ENCODE assay signal across 6 cellular contexts in the genomic region with DNA sequence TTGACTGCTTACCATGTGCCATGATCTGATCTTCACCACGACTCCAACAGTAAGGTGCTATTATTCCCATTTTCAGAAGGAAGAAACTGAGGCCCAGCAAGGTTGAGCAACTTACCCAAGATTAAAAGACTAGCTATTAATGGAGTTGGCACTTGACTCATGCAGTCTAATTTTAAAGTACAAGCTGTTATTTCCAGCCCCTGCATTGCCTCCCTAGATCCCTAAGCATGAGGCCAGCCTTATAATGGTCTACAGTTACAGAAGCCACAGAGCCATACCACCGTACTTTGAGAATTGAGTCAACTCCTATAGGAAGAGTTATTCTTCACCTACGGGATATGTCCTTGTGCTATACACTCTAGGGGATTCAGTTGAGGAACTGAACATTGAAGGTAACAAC.
"Had no signal": no experiment of that assay in that cellular context is flagged by ENCODE, and none has a peak within 500 bp of the region (broad histone marks: within the 10 kb centered on the region; RNA-seq: fewer than 3 reads in every experiment).

No MANE protein-coding gene starts in this region.

- DNase-seq: IMR-90, KBM-7, KG1 had no signal

- H3K4me3 ChIP-seq: K562 had no signal

- ATAC-seq: HepG2, K562 had no signal

- H3K27ac ChIP-seq: HL-60 had no signal
